In genomic region chr19:54207908-54208783, GRCh38 we compare ENCODE assay signal across 8 cellular contexts. TPM values are rescaled to one million over a fixed set of nuclear protein-coding genes. Genes with fewer than 3 reads are reported as not detected.
A peak's percentile ranks its signal among the peaks of the same experiment; 100 is the strongest.
DNase-seq lines count a peak whose midpoint lies in the region; ATAC-seq and TF ChIP-seq lines count a peak whose summit lies in the region.

No MANE protein-coding gene starts in this region.

- H3K36me3 ChIP-seq in PC-3 (ENCODE audit: low read depth, low read length) (peaks cover 58% of the 10 kb centered on the region), ascending aorta (peaks cover 40 to 45% of the 10 kb centered on the region in 2 donors)

- TF ChIP-seq CTCF in PC-3 (conservative IDR thresholded peaks at IDR 0.05; ENCODE audit: low read depth, low read length): no peak
- TF ChIP-seq CTCF in ascending aorta (IDR thresholded peaks at IDR 0.05): no peak

- H3K9ac ChIP-seq in PC-3 (ENCODE audit: low read length): no peak overlapping the region

- CTCF ChIA-PET in PC-3 (lab: Charles Lee): no interaction called here

- ATAC-seq in HG02588 (IDR thresholded peaks at IDR 0.05; ENCODE audit: unreplicated experiment) (peak; percentile 40), PC-3 (peak; percentile 2; the same call in 1 of the 2 replicates)

- H3K9me2 ChIP-seq in PC-3 (replicated peaks; ENCODE audit: low read length): no peaks in the 10 kb centered on the region

- H3K27me3 ChIP-seq in PC-3 (ENCODE audit: low read length) (no peaks in the 10 kb centered on the region), ascending aorta (no peaks in the 10 kb centered on the region)

- peaks cover 78% of the 10 kb centered on the region for H4K20me1 ChIP-seq in PC-3 (ENCODE audit: low read length)

- H2AFZ ChIP-seq in PC-3 (ENCODE audit: low read length): no peak overlapping the region

- H3K4me2 ChIP-seq in PC-3 (ENCODE audit: low read length): no peak overlapping the region

- no peak overlapping the region for H3K27ac ChIP-seq in PC-3 (ENCODE audit: low read length)
- H3K27ac ChIP-seq in ascending aorta: peak overlapping the region; percentile 71 to 75

- H3K4me3 Mint-ChIP-seq in immature natural killer cell: peak overlapping the region; percentile 10 to 53 (median 49)

- peaks cover 0 to 1% (median 0%) of the 10 kb centered on the region in 6 donors for H3K9me3 Mint-ChIP-seq in immature natural killer cell

- no peaks in the 10 kb centered on the region for H3K9me3 ChIP-seq in PC-3 (ENCODE audit: low read length)
- no peaks in the 10 kb centered on the region for H3K9me3 ChIP-seq in ascending aorta

- DNase-seq in ELR (ENCODE audit: low read depth) (peak; percentile 64), PC-3 (peak; percentile 35), ascending aorta (ENCODE audit: low spot score in 2 of 2) (peak; percentile 59 to 86), immature natural killer cell (peak in 2 of 3 donors; percentile 16 to 19), hepatic stellate cell (ENCODE audit: low spot score) (no peak), LoVo (ENCODE audit: low spot score) (no peak)
- peak; percentile 27 for DNase-seq in stimulated activated CD4-positive, alpha-beta T cell treated with anti-CD3 and anti-CD28 coated beads, Interleukin-12 subunit alpha, Interleukin-12 subunit beta, amount 100 ng/mL, for 4 hours

- H3K36me3 Mint-ChIP-seq in immature natural killer cell: peaks cover 11 to 41% (median 23%) of the 10 kb centered on the region in 3 donors

- H3F3A ChIP-seq in PC-3 (ENCODE audit: low read length, unreplicated experiment): peaks cover 36% of the 10 kb centered on the region

- H3K4me1 Mint-ChIP-seq in immature natural killer cell: peaks cover 52 to 69% of the 10 kb centered on the region in 2 donors

- no TSS peak for BruUV-seq in PC-3 (replicated peaks; lab: Mats Ljungman, UMichigan)

- H3K4me1 ChIP-seq in PC-3 (ENCODE audit: insufficient read depth, low read length): peaks cover 53% of the 10 kb centered on the region
- peaks cover 7 to 18% of the 10 kb centered on the region in 2 donors for H3K4me1 ChIP-seq in ascending aorta

- POLR2A ChIA-PET in PC-3 (lab: Charles Lee; ENCODE audit: unreplicated experiment): no interaction called here

- peaks cover 66% of the 10 kb centered on the region for H3K79me2 ChIP-seq in PC-3 (ENCODE audit: low read length)

- H3K4me3 ChIP-seq in PC-3 (ENCODE audit: low read length): no peak overlapping the region
- no peak overlapping the region for H3K4me3 ChIP-seq in ascending aorta

- H3K27me3 Mint-ChIP-seq in immature natural killer cell (ENCODE audit: low read depth in 3 of 3): peaks cover 3 to 37% (median 10%) of the 10 kb centered on the region in 3 donors

- peak overlapping the region; percentile 17 to 85 (median 78) for H3K27ac Mint-ChIP-seq in immature natural killer cell

- intact Hi-C loops in PC-3 (cut with micrococcal nuclease) (no loop called here), ascending aorta (cut with DNase I) (no loop called here)

RNA-seq across cellular contexts. Expression of gene RPS9, which starts 7.5 kb away (rescaled TPM):
- total RNA-seq in PC-3 (2014; rRNA removed) (3,477 and 3,621 TPM in 2 replicates), ascending aorta (2,061 TPM)
- 1,000 to 10,000 TPM in 1 of 3 donors, 100 to 1,000 TPM in 2; 436 to 1,067 (median 492) TPM for polyA plus RNA-seq in immature natural killer cell

RNA-seq across cellular contexts. Expression of gene LILRB3, which starts 14.7 kb away (rescaled TPM):
- not detected in 2 replicates for total RNA-seq in PC-3 (2014; rRNA removed)
- 38.2 TPM for total RNA-seq in ascending aorta
- 1 to 10 TPM in 1 of 3 donors, under 1 TPM in 2; 0.21 to 2.7 (median 0.59) TPM for polyA plus RNA-seq in immature natural killer cell

RNA-seq across cellular contexts. Expression of gene TSEN34, which starts 17.0 kb away (rescaled TPM):
- total RNA-seq in PC-3 (2014; rRNA removed) (122 and 173 TPM in 2 replicates), ascending aorta (54.9 TPM)
- 10 to 100 TPM; 26.6 to 36.4 (median 34.0) TPM for polyA plus RNA-seq in immature natural killer cell

RNA-seq across cellular contexts. Expression of gene MBOAT7, which starts 18.8 kb away (rescaled TPM):
- total RNA-seq in PC-3 (2014; rRNA removed) (231 and 261 TPM in 2 replicates), ascending aorta (56.1 TPM)
- 10 to 100 TPM in 2 of 3 donors, 1 to 10 TPM in 1; 8.8 to 17.8 (median 15.7) TPM for polyA plus RNA-seq in immature natural killer cell

RNA-seq across cellular contexts. Expression of gene LILRA6, which starts 34.4 kb away (rescaled TPM):
- total RNA-seq in PC-3 (2014; rRNA removed): not detected in 2 replicates
- total RNA-seq in ascending aorta: 25.1 TPM
- polyA plus RNA-seq in immature natural killer cell: under 1 TPM; 0.33 to 0.53 (median 0.39) TPM

Comparison
In these comparisons a context has a peak if more than half of its experiments do, and no peak if none do; other contexts are left out.
1. DNase-seq: peak in ELR (single experiment), PC-3 (single experiment), ascending aorta (2 of 2), immature natural killer cell (2 of 3) and stimulated activated CD4-positive, alpha-beta T cell treated with anti-CD3 and anti-CD28 coated beads, Interleukin-12 subunit alpha, Interleukin-12 subunit beta, amount 100 ng/mL, for 4 hours (single experiment); none in hepatic stellate cell (single experiment) and LoVo (single experiment).
2. RNA of gene LILRB3, which starts 14.7 kb away (total RNA-seq): 38.2 TPM in ascending aorta (single experiment); not detected in PC-3; every median in the first group is over 10 times any median in the second.